In the genomic region with DNA sequence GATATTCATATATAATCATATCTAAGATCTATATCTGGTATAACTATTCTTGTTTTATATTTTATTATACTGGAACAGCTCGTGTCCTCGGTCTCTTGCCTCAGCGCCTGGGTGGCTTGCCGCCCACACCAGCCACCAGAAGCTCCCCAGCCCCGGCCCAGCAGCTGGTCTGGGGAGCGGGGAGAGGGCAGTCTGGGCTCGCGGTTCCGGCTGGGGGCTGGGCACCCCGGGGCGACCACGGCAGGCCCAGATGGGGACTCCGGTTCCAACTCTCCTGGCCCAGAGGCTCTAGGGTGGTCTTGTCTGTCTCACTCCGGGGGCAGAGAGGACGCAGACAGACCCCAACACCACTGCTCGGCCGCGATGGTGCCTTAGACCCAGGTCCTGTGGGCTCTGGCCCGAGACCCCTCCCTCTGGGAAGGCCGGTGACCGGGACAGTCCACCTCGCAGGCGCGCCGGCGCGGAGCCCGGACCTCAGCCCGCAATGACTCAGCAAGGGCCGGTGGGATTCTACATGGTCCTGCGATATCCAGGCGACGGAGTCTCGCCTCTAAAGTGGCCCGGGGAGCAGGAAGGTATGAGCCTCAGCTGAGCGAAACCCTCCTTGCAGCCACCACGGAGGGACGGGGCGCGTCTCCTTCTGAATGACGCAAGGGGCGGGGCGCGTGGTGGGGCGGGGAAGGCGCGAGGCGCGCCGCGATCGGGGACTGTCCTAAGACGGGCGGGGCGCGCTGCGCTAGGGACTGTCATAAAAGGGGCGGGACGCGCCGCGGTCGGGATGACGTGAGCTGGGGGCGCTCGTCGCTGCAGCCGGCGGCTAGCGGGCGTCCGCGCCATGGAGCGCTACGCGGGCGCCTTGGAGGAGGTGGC, we compare ENCODE assay signal across 10 cellular contexts. TPM values are rescaled to one million over a fixed set of nuclear protein-coding genes. Genes with fewer than 3 reads are reported as not detected.
DNase-seq lines count a peak whose midpoint lies in the region; ATAC-seq, FAIRE-seq and TF ChIP-seq lines count a peak whose summit lies in the region.
"Had no signal": no experiment of that assay in that cellular context is flagged by ENCODE, and none has a peak within 500 bp of the region (broad histone marks: within the 10 kb centered on the region; RNA-seq: fewer than 3 reads in every experiment).

A gene (plus strand): TSS at position 781 of the 870 bp plus-strand sequence. CDS start 55 bp downstream, at position 836.

- POLR2A ChIA-PET in A549 (lab: Yijun Ruan, JAX), result interaction anchor here (0.5 kb wide), 1 partner anchor 756 kb away, joined by 3 read pairs; a partner anchor contains a TSS

- DNase-seq in A549 (ENCODE audit: low read depth in 1 of 2, low spot score in 1 of 2) (no peak), glomerular endothelial cell (ENCODE audit: extremely low read depth, low read depth, low spot score) (no peak), SKM-1 treated with dmso at 0.1 percent for 144 hours (lab: John Stamatoyannopoulos, UW; ENCODE audit: unreplicated experiment) (no peak), NCI-H2171 (lab: John Stamatoyannopoulos, UW) (no peak), epidermal melanocyte (ENCODE audit: insufficient read length, low spot score) (no peak), NCI-H510A treated with DMSO at 0.1 percent for 48 hours (lab: John Stamatoyannopoulos, UW) (no peak)
- DNase-seq: NCI-H1048 had no signal

- no peaks in the 10 kb centered on the region for H3K9me3 ChIP-seq in A549
- H3K9me3 ChIP-seq: BLaER1 had no signal

- TF ChIP-seq CTCF in A549 (IDR thresholded peaks at IDR 0.05), result no peak

- no peak within 1 kb of the TSS for H3K27ac ChIP-seq in A549
- H3K27ac ChIP-seq: BLaER1 had no signal

- no peak within 1 kb of the TSS for H3K4me3 ChIP-seq in A549
- H3K4me3 ChIP-seq: BLaER1 had no signal

- TF ChIP-seq POLR2A in A549 (IDR thresholded peaks at IDR 0.05; ENCODE audit: low read length), result no peak

- WGBS in A549 (ENCODE audit: missing lambda C conversion rate), result no CpG with 5 or more reads among the region's 77 CpGs

- TF ChIP-seq RAD21 in A549 (conservative IDR thresholded peaks at IDR 0.05 in 1 of 2, IDR thresholded peaks at IDR 0.05 in 1 of 2), result no peak

- H3K4me2 ChIP-seq in A549, result no peak within 1 kb of the TSS
- H3K4me2 ChIP-seq: BLaER1 had no signal

- no peaks in the 10 kb centered on the region for H3K4me1 ChIP-seq in A549
- H3K4me1 ChIP-seq: BLaER1 had no signal

- CTCF ChIA-PET in A549 (lab: Yijun Ruan, JAX), result interaction anchor here (0.5 to 1.4 kb wide), 2 partner anchors 25 to 775 kb away, joined by 3 read pairs; no protein-coding TSS in a partner anchor

- ATAC-seq in A549, result peak; percentile 86 to 95
- ATAC-seq in GM19463 (IDR thresholded peaks at IDR 0.05; ENCODE audit: unreplicated experiment), result peak; percentile 95
- peak; percentile 84 for ATAC-seq in HG03159 (IDR thresholded peaks at IDR 0.05; ENCODE audit: unreplicated experiment)

- no peak for TF ChIP-seq EP300 in A549 (IDR thresholded peaks at IDR 0.05)

- no peak for FAIRE-seq in A549 (lab: Jason Lieb, UNC)

TF ChIP-seq in A549, 52 proteins besides CTCF, POLR2A, EP300 and RAD21:
- TF ChIP-seq BHLHE40 (IDR thresholded peaks at IDR 0.05; ENCODE audit: low read depth, low read length), result no peak
- TF ChIP-seq EHF (CRISPR knock-in tag; IDR thresholded peaks at IDR 0.05), result no peak
- no peak for TF ChIP-seq EHMT2 (IDR thresholded peaks at IDR 0.05; ENCODE audit: low read depth)
- TF ChIP-seq FOXS1 (CRISPR knock-in tag; IDR thresholded peaks at IDR 0.05), result no peak
- TF ChIP-seq TP53 (CRISPR knock-in tag; IDR thresholded peaks at IDR 0.05), result no peak
- TF ChIP-seq, protein P1, sequence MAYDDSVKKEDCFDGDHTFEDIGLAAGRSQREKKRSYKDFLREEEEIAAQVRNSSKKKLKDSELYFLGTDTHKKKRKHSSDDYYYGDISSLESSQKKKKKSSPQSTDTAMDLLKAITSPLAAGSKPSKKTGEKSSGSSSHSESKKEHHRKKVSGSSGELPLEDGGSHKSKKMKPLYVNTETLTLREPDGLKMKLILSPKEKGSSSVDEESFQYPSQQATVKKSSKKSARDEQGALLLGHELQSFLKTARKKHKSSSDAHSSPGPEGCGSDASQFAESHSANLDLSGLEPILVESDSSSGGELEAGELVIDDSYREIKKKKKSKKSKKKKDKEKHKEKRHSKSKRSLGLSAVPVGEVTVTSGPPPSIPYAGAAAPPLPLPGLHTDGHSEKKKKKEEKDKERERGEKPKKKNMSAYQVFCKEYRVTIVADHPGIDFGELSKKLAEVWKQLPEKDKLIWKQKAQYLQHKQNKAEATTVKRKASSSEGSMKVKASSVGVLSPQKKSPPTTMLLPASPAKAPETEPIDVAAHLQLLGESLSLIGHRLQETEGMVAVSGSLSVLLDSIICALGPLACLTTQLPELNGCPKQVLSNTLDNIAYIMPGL (CRISPR knock-in tag; IDR thresholded peaks at IDR 0.05; ENCODE audit: borderline replicate concordance), result no peak

RNA-seq across cellular contexts. Expression of the gene that starts here (rescaled TPM):
- polyA plus RNA-seq in A549 (2011; rRNA removed), result 0.67 and 1.2 TPM in 2 replicates
- polyA plus RNA-seq in A549 (2012; cell fraction: cytosol; rRNA removed), result 1.3 and 1.8 TPM in 2 replicates
- 2.9 and 3.7 TPM in 2 replicates for polyA plus RNA-seq in A549 (2012; cell fraction: nucleus; rRNA removed)
- polyA plus RNA-seq in A549 (2017; fragmentation: RNase III; extraction: RNeasy Plus Mini Kit Qiagen cat#74134 plus additional on column Dnase treatment), result 2.5 to 2.6 TPM (median 2.5 TPM) in 3 replicates
- 0.99 and 3.1 TPM in 2 replicates for polyA minus RNA-seq in A549 (2011; rRNA and poly(A)+ RNA removed)
- total RNA-seq in glomerular endothelial cell, result 10.2 and 11.2 TPM in 2 replicates
